2 cellular contexts compared by ENCODE assay signal in the genomic region with DNA sequence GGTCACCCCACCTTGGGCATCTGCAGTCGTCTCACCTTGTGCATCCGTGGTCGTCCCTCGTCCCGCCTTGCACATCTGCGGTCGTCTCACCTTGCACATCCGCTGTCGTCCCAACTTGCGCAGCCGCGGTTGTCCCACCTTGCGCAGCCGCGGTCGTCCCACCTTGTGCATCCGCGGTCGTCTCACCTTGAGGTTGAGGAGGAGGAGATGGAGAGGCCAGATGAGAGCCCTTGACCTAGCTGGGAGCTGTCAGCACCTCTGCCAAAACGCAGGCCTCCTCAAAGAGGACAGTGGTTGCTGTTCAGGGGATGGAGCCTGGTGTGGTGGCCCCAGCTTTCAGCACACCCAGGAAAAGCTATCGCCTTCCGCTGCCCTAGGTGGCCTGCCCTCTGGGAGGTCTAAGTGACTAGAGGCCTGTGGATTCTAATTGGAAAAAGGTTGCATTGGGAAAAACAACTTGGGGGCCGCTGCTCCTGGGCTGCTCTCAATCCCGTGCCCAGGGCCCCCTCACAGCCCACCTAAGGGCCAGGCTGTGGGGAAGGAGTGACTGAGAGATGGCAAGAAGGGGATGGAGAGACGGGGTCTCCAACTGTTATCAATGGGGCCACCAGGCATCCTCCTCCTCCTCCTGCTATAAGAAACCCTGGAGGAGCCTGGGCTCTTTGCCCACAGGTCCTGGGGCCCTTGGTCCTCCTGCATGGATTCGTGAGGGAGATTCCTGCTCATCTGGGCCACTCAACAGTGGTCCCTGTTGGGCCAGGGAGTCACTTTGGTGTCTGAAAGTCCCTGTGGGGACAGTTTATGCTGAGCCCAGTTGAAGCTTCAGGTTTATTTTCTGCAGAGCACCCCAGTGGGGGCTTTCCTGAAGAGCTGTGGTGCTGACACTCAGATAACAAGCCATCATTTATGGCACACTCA.
TF ChIP-seq lines count a peak whose summit lies in the region.

No MANE protein-coding gene starts in this region.

TF ChIP-seq in SK-N-SH, 30 proteins besides CTCF, POLR2A, EP300 and RAD21 (continued from another document):
- TF ChIP-seq REST (IDR thresholded peaks at IDR 0.05; ENCODE audit: low read depth, low read length) = no peak
- TF ChIP-seq TCF12 (IDR thresholded peaks at IDR 0.05) = no peak
- TF ChIP-seq USF2 (IDR thresholded peaks at IDR 0.05; ENCODE audit: borderline replicate concordance, low read depth, low read length) = no peak
- TF ChIP-seq YY1 (IDR thresholded peaks at IDR 0.05; ENCODE audit: low read depth) = no peak
- no peak for TF ChIP-seq RXRA (IDR thresholded peaks at IDR 0.05; ENCODE audit: borderline replicate concordance, low read depth)
- no peak for TF ChIP-seq FOXJ3 (CRISPR knock-in tag; IDR thresholded peaks at IDR 0.05)
- TF ChIP-seq, protein P1, sequence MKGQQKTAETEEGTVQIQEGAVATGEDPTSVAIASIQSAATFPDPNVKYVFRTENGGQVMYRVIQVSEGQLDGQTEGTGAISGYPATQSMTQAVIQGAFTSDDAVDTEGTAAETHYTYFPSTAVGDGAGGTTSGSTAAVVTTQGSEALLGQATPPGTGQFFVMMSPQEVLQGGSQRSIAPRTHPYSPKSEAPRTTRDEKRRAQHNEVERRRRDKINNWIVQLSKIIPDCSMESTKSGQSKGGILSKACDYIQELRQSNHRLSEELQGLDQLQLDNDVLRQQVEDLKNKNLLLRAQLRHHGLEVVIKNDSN (IDR thresholded peaks at IDR 0.05; ENCODE audit: borderline replicate concordance, low read depth) = no peak

TF ChIP-seq in SK-N-SH treated with all-trans-retinoic acid at 6 μM for 48 hours, 23 proteins besides CTCF, POLR2A, EP300 and RAD21 (continued from another document):
- TF ChIP-seq CREB5 (CRISPR knock-in tag; IDR thresholded peaks at IDR 0.05; ENCODE audit: low read depth) = no peak
- TF ChIP-seq RARB (CRISPR knock-in tag; IDR thresholded peaks at IDR 0.05) = no peak
- no peak for TF ChIP-seq PPARA (CRISPR knock-in tag; IDR thresholded peaks at IDR 0.05; ENCODE audit: borderline replicate concordance)
- TF ChIP-seq BACH2 (CRISPR knock-in tag; IDR thresholded peaks at IDR 0.05; ENCODE audit: borderline replicate concordance) = no peak
- no peak for TF ChIP-seq ZNF565 (CRISPR knock-in tag; conservative IDR thresholded peaks at IDR 0.05; ENCODE audit: low read depth)
- TF ChIP-seq SNAI2 (CRISPR knock-in tag; IDR thresholded peaks at IDR 0.05) = no peak
- TF ChIP-seq ISL1 (CRISPR knock-in tag; IDR thresholded peaks at IDR 0.05) = no peak
- no peak for TF ChIP-seq ZFP3 (CRISPR knock-in tag; IDR thresholded peaks at IDR 0.05)
- TF ChIP-seq GLIS3 (CRISPR knock-in tag; IDR thresholded peaks at IDR 0.05) = no peak
- TF ChIP-seq TOX (CRISPR knock-in tag; IDR thresholded peaks at IDR 0.05; ENCODE audit: borderline replicate concordance) = no peak
- TF ChIP-seq, protein P2, sequence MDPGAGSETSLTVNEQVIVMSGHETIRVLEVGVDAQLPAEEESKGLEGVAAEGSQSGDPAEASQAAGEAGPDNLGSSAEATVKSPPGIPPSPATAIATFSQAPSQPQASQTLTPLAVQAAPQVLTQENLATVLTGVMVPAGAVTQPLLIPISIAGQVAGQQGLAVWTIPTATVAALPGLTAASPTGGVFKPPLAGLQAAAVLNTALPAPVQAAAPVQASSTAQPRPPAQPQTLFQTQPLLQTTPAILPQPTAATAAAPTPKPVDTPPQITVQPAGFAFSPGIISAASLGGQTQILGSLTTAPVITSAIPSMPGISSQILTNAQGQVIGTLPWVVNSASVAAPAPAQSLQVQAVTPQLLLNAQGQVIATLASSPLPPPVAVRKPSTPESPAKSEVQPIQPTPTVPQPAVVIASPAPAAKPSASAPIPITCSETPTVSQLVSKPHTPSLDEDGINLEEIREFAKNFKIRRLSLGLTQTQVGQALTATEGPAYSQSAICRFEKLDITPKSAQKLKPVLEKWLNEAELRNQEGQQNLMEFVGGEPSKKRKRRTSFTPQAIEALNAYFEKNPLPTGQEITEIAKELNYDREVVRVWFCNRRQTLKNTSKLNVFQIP (CRISPR knock-in tag; IDR thresholded peaks at IDR 0.05; ENCODE audit: borderline replicate concordance, low read depth) = no peak
- TF ChIP-seq ZNF8 (CRISPR knock-in tag; IDR thresholded peaks at IDR 0.05) = no peak
